In genomic region chr6:89085409-89086012, GRCh38 we compare ENCODE assay signal across 1 cellular context.
TF ChIP-seq lines count a peak whose summit lies in the region.

No MANE protein-coding gene starts in this region.

TF ChIP-seq in A549, 52 proteins besides CTCF, POLR2A, EP300 and RAD21 (continued from another document):
- TF ChIP-seq FOSB (CRISPR knock-in tag; IDR thresholded peaks at IDR 0.05) (peak; percentile 74), TFCP2L1 (CRISPR knock-in tag; IDR thresholded peaks at IDR 0.05) (peak; percentile 74; the same call in 1 of the 2 replicates), HOXA7 (CRISPR knock-in tag; IDR thresholded peaks at IDR 0.05) (peak; percentile 82), POLR2AphosphoS2 (conservative IDR thresholded peaks at IDR 0.05; ENCODE audit: low read length) (peak; percentile 91), RARB (CRISPR knock-in tag; IDR thresholded peaks at IDR 0.05) (peak; percentile 10; the same call in 1 of the 2 replicates)
